16 cellular contexts compared by ENCODE assay signal in genomic region chr17:57288753-57289121, GRCh38. TPM values are rescaled to one million over a fixed set of nuclear protein-coding genes. Genes with fewer than 3 reads are reported as not detected.
DNase-seq lines count a peak whose midpoint lies in the region; ATAC-seq and TF ChIP-seq lines count a peak whose summit lies in the region.
"Had no signal": no experiment of that assay in that cellular context is flagged by ENCODE, and none has a peak within 500 bp of the region (broad histone marks: within the 10 kb centered on the region; RNA-seq: fewer than 3 reads in every experiment).

No MANE protein-coding gene starts in this region.

- H3K4me1 ChIP-seq in gastroesophageal sphincter, result peaks cover 0 to 35% (median 0%) of the 10 kb centered on the region in 3 donors
- H3K4me1 ChIP-seq: foreskin keratinocyte had no signal

- no peak for DNase-seq in activated CD8-positive, alpha-beta T cell treated with anti-CD3 and anti-CD28 coated beads, Interleukin-2, amount 10 ng/mL, durations not matched to agents 7 days and 5 days
- no peak for DNase-seq in activated CD8-positive, alpha-beta T cell treated with anti-CD3 and anti-CD28 coated beads for 36 hours
- no peak for DNase-seq in neural crest cell (ENCODE audit: low read depth, low spot score)
- DNase-seq in stimulated activated CD4-positive, alpha-beta T cell treated with anti-CD3 and anti-CD28 coated beads, Interleukin-4, amount 100 ng/mL, for 4 hours, result no peak
- no peak for DNase-seq in SHP77 (lab: John Stamatoyannopoulos, UW)
- DNase-seq in immature natural killer cell, result no peak
- DNase-seq: activated CD8-positive, alpha-beta memory T cell treated with anti-CD3 and anti-CD28 coated beads, Interleukin-2, amount 10 ng/mL, durations not matched to agents 7 days and 5 days; activated naive CD4-positive, alpha-beta T cell treated with Interleukin-2 at 50 U/mL for 16 hours; foreskin keratinocyte; NCI-H1105 treated with DMSO at 0.1 percent for 48 hours; stimulated activated CD4-positive, alpha-beta T cell treated with anti-CD3 and anti-CD28 coated beads, Interleukin-2, amount 100 ng/mL, for 24 hours; stimulated activated CD8-positive, alpha-beta memory T cell treated with anti-CD3 and anti-CD28 coated beads, Interleukin-4, amount 100 ng/mL, for 48 hours had no signal

- ATAC-seq in activated CD8-positive, alpha-beta T cell treated with anti-CD3 and anti-CD28 coated beads, Interleukin-2, amount 10 ng/mL, durations not matched to agents 7 days and 5 days, result no peak
- ATAC-seq in activated CD8-positive, alpha-beta T cell treated with anti-CD3 and anti-CD28 coated beads for 36 hours, result no peak
- ATAC-seq in gastroesophageal sphincter (no peak), GM18867 (IDR thresholded peaks at IDR 0.05; ENCODE audit: unreplicated experiment) (no peak)
- ATAC-seq: activated CD8-positive, alpha-beta memory T cell treated with anti-CD3 and anti-CD28 coated beads, Interleukin-2, amount 10 ng/mL, durations not matched to agents 7 days and 5 days; foreskin keratinocyte had no signal

- CTCF ChIA-PET in activated CD8-positive, alpha-beta T cell treated with anti-CD3 and anti-CD28 coated beads, Interleukin-2, amount 10 ng/mL, durations not matched to agents 7 days and 5 days (lab: Charles Lee), result interaction anchor here (1.1 to 1.2 kb wide), 2 partner anchors 9 to 152 kb away, joined by 3 to 5 read pairs; no protein-coding TSS in a partner anchor
- CTCF ChIA-PET in activated CD8-positive, alpha-beta T cell treated with anti-CD3 and anti-CD28 coated beads for 36 hours (lab: Charles Lee), result interaction anchor here (1.5 kb wide), 1 partner anchor 46 kb away, joined by 4 read pairs; no protein-coding TSS in a partner anchor

- H3K27ac ChIP-seq in gastroesophageal sphincter, result peak overlapping the region in 3 of 4 donors; percentile 37 to 62 (median 39)
- H3K27ac ChIP-seq: foreskin keratinocyte, VCaP had no signal

- H3K36me3 ChIP-seq in gastroesophageal sphincter, result no peaks in the 10 kb centered on the region

- no peaks in the 10 kb centered on the region for H3K9me3 Mint-ChIP-seq in activated CD8-positive, alpha-beta T cell treated with anti-CD3 and anti-CD28 coated beads, Interleukin-2, amount 10 ng/mL, durations not matched to agents 7 days and 5 days (ENCODE audit: insufficient read depth)
- H3K9me3 Mint-ChIP-seq in activated CD8-positive, alpha-beta T cell treated with anti-CD3 and anti-CD28 coated beads for 36 hours, result no peaks in the 10 kb centered on the region
- H3K9me3 Mint-ChIP-seq in neural crest cell (no peaks in the 10 kb centered on the region), immature natural killer cell (no peaks in the 10 kb centered on the region)
- H3K9me3 Mint-ChIP-seq: IgD-negative memory B cell had no signal

- no peaks in the 10 kb centered on the region for H3K9me3 ChIP-seq in gastroesophageal sphincter

- peaks cover 36% of the 10 kb centered on the region for H3K36me3 Mint-ChIP-seq in activated CD8-positive, alpha-beta T cell treated with anti-CD3 and anti-CD28 coated beads, Interleukin-2, amount 10 ng/mL, durations not matched to agents 7 days and 5 days (ENCODE audit: low read depth)
- peaks cover 3% of the 10 kb centered on the region for H3K36me3 Mint-ChIP-seq in activated CD8-positive, alpha-beta T cell treated with anti-CD3 and anti-CD28 coated beads for 36 hours (ENCODE audit: low read depth)
- H3K36me3 Mint-ChIP-seq in neural crest cell (ENCODE audit: low read depth), result no peaks in the 10 kb centered on the region
- H3K36me3 Mint-ChIP-seq in immature natural killer cell, result peaks cover 0 to under 1% (median 0%) of the 10 kb centered on the region in 3 donors

- H3K27me3 Mint-ChIP-seq in activated CD8-positive, alpha-beta T cell treated with anti-CD3 and anti-CD28 coated beads, Interleukin-2, amount 10 ng/mL, durations not matched to agents 7 days and 5 days (ENCODE audit: low read depth), result no peaks in the 10 kb centered on the region
- H3K27me3 Mint-ChIP-seq in activated CD8-positive, alpha-beta T cell treated with anti-CD3 and anti-CD28 coated beads for 36 hours, result no peaks in the 10 kb centered on the region
- H3K27me3 Mint-ChIP-seq in neural crest cell (ENCODE audit: low read depth), result no peaks in the 10 kb centered on the region
- H3K27me3 Mint-ChIP-seq in immature natural killer cell (ENCODE audit: low read depth in 3 of 3), result peaks cover 0 to 8% (median 2%) of the 10 kb centered on the region in 3 donors
- H3K27me3 Mint-ChIP-seq: activated CD8-positive, alpha-beta memory T cell treated with anti-CD3 and anti-CD28 coated beads, Interleukin-2, amount 10 ng/mL, durations not matched to agents 7 days and 5 days; IgD-negative memory B cell had no signal

- no peak overlapping the region for H3K4me3 Mint-ChIP-seq in activated CD8-positive, alpha-beta T cell treated with anti-CD3 and anti-CD28 coated beads, Interleukin-2, amount 10 ng/mL, durations not matched to agents 7 days and 5 days
- no peak overlapping the region for H3K4me3 Mint-ChIP-seq in activated CD8-positive, alpha-beta T cell treated with anti-CD3 and anti-CD28 coated beads for 36 hours
- H3K4me3 Mint-ChIP-seq in neural crest cell (peak overlapping the region; percentile 4), immature natural killer cell (no peak overlapping the region)
- H3K4me3 Mint-ChIP-seq: activated CD8-positive, alpha-beta memory T cell treated with anti-CD3 and anti-CD28 coated beads, Interleukin-2, amount 10 ng/mL, durations not matched to agents 7 days and 5 days; IgD-negative memory B cell had no signal

- no peaks in the 10 kb centered on the region for H3K27me3 ChIP-seq in gastroesophageal sphincter
- H3K27me3 ChIP-seq: foreskin keratinocyte had no signal

- 71 to 100% methylated on average over 1 to 3 of the region's 3 CpGs for WGBS in gastroesophageal sphincter (ENCODE audit: low coverage in 1 of 2), 2 donors

- POLR2A ChIA-PET in activated CD8-positive, alpha-beta T cell treated with anti-CD3 and anti-CD28 coated beads, Interleukin-2, amount 10 ng/mL, durations not matched to agents 7 days and 5 days (lab: Charles Lee), result no interaction called here
- POLR2A ChIA-PET in activated CD8-positive, alpha-beta T cell treated with anti-CD3 and anti-CD28 coated beads for 36 hours (lab: Charles Lee), result interaction anchor here (1.4 kb wide), 1 partner anchor 8 kb away, joined by 4 read pairs; no protein-coding TSS in a partner anchor

- no peak for TF ChIP-seq POLR2A in gastroesophageal sphincter (IDR thresholded peaks at IDR 0.05)

- peaks cover 56% of the 10 kb centered on the region for H3K4me1 Mint-ChIP-seq in activated CD8-positive, alpha-beta T cell treated with anti-CD3 and anti-CD28 coated beads, Interleukin-2, amount 10 ng/mL, durations not matched to agents 7 days and 5 days (ENCODE audit: low read depth)
- peaks cover 38% of the 10 kb centered on the region for H3K4me1 Mint-ChIP-seq in activated CD8-positive, alpha-beta T cell treated with anti-CD3 and anti-CD28 coated beads for 36 hours (ENCODE audit: low read depth)
- H3K4me1 Mint-ChIP-seq in neural crest cell (peaks cover 84% of the 10 kb centered on the region), immature natural killer cell (peaks cover 34 to 42% of the 10 kb centered on the region in 2 donors)

- intact Hi-C loops in activated CD8-positive, alpha-beta T cell treated with anti-CD3 and anti-CD28 coated beads for 36 hours (cut with micrococcal nuclease), result no loop called here

- TF ChIP-seq CTCF in activated CD8-positive, alpha-beta T cell treated with anti-CD3 and anti-CD28 coated beads for 36 hours (IDR thresholded peaks at IDR 0.05), result no peak
- no peak for TF ChIP-seq CTCF in gastroesophageal sphincter (IDR thresholded peaks at IDR 0.05)
- no peak for TF ChIP-seq CTCF in neural crest cell (conservative IDR thresholded peaks at IDR 0.05)

- no peak overlapping the region for H3K4me3 ChIP-seq in gastroesophageal sphincter

- TF ChIP-seq EP300 in gastroesophageal sphincter (IDR thresholded peaks at IDR 0.05), result no peak

- peak overlapping the region; percentile 50 for H3K27ac Mint-ChIP-seq in activated CD8-positive, alpha-beta T cell treated with anti-CD3 and anti-CD28 coated beads, Interleukin-2, amount 10 ng/mL, durations not matched to agents 7 days and 5 days
- H3K27ac Mint-ChIP-seq in activated CD8-positive, alpha-beta T cell treated with anti-CD3 and anti-CD28 coated beads for 36 hours, result no peak overlapping the region
- peak overlapping the region; percentile 87 for H3K27ac Mint-ChIP-seq in neural crest cell (ENCODE audit: unreplicated experiment)
- H3K27ac Mint-ChIP-seq in immature natural killer cell, result no peak overlapping the region
- H3K27ac Mint-ChIP-seq: activated CD8-positive, alpha-beta memory T cell treated with anti-CD3 and anti-CD28 coated beads, Interleukin-2, amount 10 ng/mL, durations not matched to agents 7 days and 5 days; IgD-negative memory B cell had no signal

RNA-seq across cellular contexts. Expression of gene MSI2, which starts 32.4 kb away (rescaled TPM):
- total RNA-seq in activated CD8-positive, alpha-beta T cell treated with anti-CD3 and anti-CD28 coated beads, Interleukin-2, amount 10 ng/mL, durations not matched to agents 7 days and 5 days, result 100 to 1,000 TPM; 123 to 125 TPM
- 10 to 100 TPM; 59.6 to 61.7 TPM for total RNA-seq in activated CD8-positive, alpha-beta T cell treated with anti-CD3 and anti-CD28 coated beads for 36 hours
- total RNA-seq in gastroesophageal sphincter (10 to 100 TPM; 27.3 to 50.4 (median 36.8) TPM), neural crest cell (140 and 150 TPM in 2 replicates)
- polyA plus RNA-seq in immature natural killer cell, result 1 to 10 TPM in 2 of 3 donors, under 1 TPM in 1; 0.88 to 3.6 (median 2.4) TPM

Comparison
In these comparisons a context has a peak if more than half of its experiments do, and no peak if none do; other contexts are left out.
1. H3K27ac Mint-ChIP-seq: peak in activated CD8-positive, alpha-beta T cell treated with anti-CD3 and anti-CD28 coated beads, Interleukin-2, amount 10 ng/mL, durations not matched to agents 7 days and 5 days (single experiment) and neural crest cell (single experiment); none in activated CD8-positive, alpha-beta T cell treated with anti-CD3 and anti-CD28 coated beads for 36 hours (single experiment) and immature natural killer cell (0 of 6).